32 cellular contexts compared by ENCODE assay signal in the genomic region with DNA sequence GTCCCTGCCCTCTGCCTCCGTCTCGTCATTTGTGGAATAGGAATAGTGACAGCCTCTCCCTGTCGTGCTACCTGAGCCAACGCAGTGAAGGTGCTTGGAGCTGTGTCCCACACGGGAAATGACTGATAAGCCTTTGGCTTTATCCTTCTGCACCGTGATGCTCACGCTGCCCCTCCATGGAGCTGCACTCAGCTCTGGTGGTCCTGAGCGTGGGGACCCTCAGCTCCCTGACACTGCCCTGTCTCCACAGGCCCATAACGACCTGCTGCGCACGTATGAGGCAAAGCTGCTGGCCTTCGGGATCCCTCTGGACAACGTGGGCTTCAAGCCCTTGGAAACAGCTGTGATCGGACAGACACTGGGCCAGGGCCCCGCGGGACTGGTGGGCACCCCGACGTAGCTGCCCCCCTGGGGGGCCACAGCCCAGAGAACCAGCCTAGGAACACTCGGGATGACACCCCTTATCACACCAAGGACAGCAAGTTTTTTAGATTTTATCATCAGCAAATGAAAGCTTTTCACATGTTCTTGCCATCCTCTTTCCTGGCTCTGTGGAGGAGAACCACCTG. TPM values are rescaled to one million over a fixed set of nuclear protein-coding genes. Genes with fewer than 3 reads are reported as not detected.
"Had no signal": no experiment of that assay in that cellular context is flagged by ENCODE, and none has a peak within 500 bp of the region (broad histone marks: within the 10 kb centered on the region; RNA-seq: fewer than 3 reads in every experiment).

No MANE protein-coding gene starts in this region.

- FAIRE-seq: astrocyte, TTC549 had no signal

- H3K4me3 ChIP-seq: cardiac muscle cell, MG63, SK-N-MC had no signal

- H3K27me3 Mint-ChIP-seq: activated naive CD8-positive, alpha-beta T cell had no signal

- H3K27ac ChIP-seq: cardiac muscle cell, SK-N-MC had no signal

- ATAC-seq: activated T-cell treated with anti-CD3 and anti-CD28 coated beads, Interleukin-2, amount 50 U/mL, for 4 hours; Panc1; Right ventricle myocardium inferior; T-cell had no signal

- DNase-seq: activated CD4-positive, alpha-beta memory T cell treated with anti-CD3 and anti-CD28 coated beads for 36 hours; activated CD4-positive, alpha-beta T cell treated with anti-CD3 and anti-CD28 coated beads, Interleukin-2, amount 10 ng/mL, durations not matched to agents 7 days and 5 days; activated CD4-positive, CD25-positive, alpha-beta regulatory T cell; activated CD8-positive, alpha-beta memory T cell treated with anti-CD3 and anti-CD28 coated beads for 24 hours; activated effector memory CD4-positive, alpha-beta T cell treated with anti-CD3 and anti-CD28 coated beads, Interleukin-2, amount 50 U/mL, for 16 hours; activated naive CD4-positive, alpha-beta T cell treated with Interleukin-2 at 50 U/mL for 16 hours; activated T-cell treated with anti-CD3 and anti-CD28 coated beads, Interleukin-2, amount 50 U/mL, for 4 hours; amygdala; cerebellar nuclear complex; MG63; MV-4-11; NCI-H1092 treated with DMSO at 0.1 percent for 48 hours; NCI-H1417 treated with DMSO at 0.1 percent for 48 hours; NCI-H1694 treated with DMSO at 0.1 percent for 48 hours; NCI-H2029 treated with DMSO at 0.1 percent for 48 hours; NCI-H345; NCI-H510A; NCI-H526 treated with DMSO at 0.1 percent for 48 hours; NCI-H82; OCI-M1; RPMI8226; T-cell; T-helper 2 cell; T1000 had no signal

- H3K27me3 ChIP-seq: MG63 had no signal

- H3K9me3 Mint-ChIP-seq: activated CD4-positive, alpha-beta memory T cell treated with anti-CD3 and anti-CD28 coated beads for 36 hours; activated CD4-positive, alpha-beta T cell treated with anti-CD3 and anti-CD28 coated beads, Interleukin-2, amount 10 ng/mL, durations not matched to agents 7 days and 5 days; activated T-cell treated with anti-CD3 and anti-CD28 coated beads, Interleukin-2, amount 50 U/mL, for 4 hours; brain; T-cell had no signal

- H3K36me3 ChIP-seq: cardiac muscle cell had no signal

- H3K27ac Mint-ChIP-seq: activated CD4-positive, alpha-beta memory T cell treated with anti-CD3 and anti-CD28 coated beads for 36 hours; activated CD4-positive, alpha-beta T cell treated with anti-CD3 and anti-CD28 coated beads, Interleukin-2, amount 10 ng/mL, durations not matched to agents 7 days and 5 days; activated naive CD8-positive, alpha-beta T cell; brain; T-cell had no signal

- H3K9me3 ChIP-seq: MG63 had no signal

- H3K4me3 Mint-ChIP-seq: activated CD4-positive, alpha-beta memory T cell treated with anti-CD3 and anti-CD28 coated beads for 36 hours; activated CD4-positive, alpha-beta T cell treated with anti-CD3 and anti-CD28 coated beads, Interleukin-2, amount 10 ng/mL, durations not matched to agents 7 days and 5 days; activated naive CD8-positive, alpha-beta T cell; activated T-cell treated with anti-CD3 and anti-CD28 coated beads, Interleukin-2, amount 50 U/mL, for 4 hours; brain; T-cell had no signal

RNA-seq across cellular contexts. Expression of a gene that starts 34.1 kb away (rescaled TPM):
- total RNA-seq: activated CD4-positive, alpha-beta memory T cell treated with anti-CD3 and anti-CD28 coated beads for 36 hours; activated CD4-positive, alpha-beta T cell treated with anti-CD3 and anti-CD28 coated beads, Interleukin-2, amount 10 ng/mL, durations not matched to agents 7 days and 5 days; activated T-cell treated with anti-CD3 and anti-CD28 coated beads, Interleukin-2, amount 50 U/mL, for 4 hours; astrocyte; cardiac muscle cell; Right ventricle myocardium inferior; T-cell had no signal
- polyA plus RNA-seq: cardiac muscle cell had no signal
